8 cellular contexts compared by ENCODE assay signal in genomic region chr20:5691918-5692618, GRCh38. TPM values are rescaled to one million over a fixed set of nuclear protein-coding genes. Genes with fewer than 3 reads are reported as not detected.
DNase-seq lines count a peak whose midpoint lies in the region; ATAC-seq and TF ChIP-seq lines count a peak whose summit lies in the region.
"Had no signal": no experiment of that assay in that cellular context is flagged by ENCODE, and none has a peak within 500 bp of the region (broad histone marks: within the 10 kb centered on the region; RNA-seq: fewer than 3 reads in every experiment).

No MANE protein-coding gene starts in this region.

- DNase-seq in NCI-H1105 treated with DMSO at 0.1 percent for 48 hours (lab: John Stamatoyannopoulos, UW) = peak; percentile 72
- peak in 3 of 9 donors; percentile 10 to 31 (median 12) for DNase-seq in naive thymus-derived CD4-positive, alpha-beta T cell
- no peak for DNase-seq in Caco-2
- no peak for DNase-seq in BE2C
- no peak for DNase-seq in activated naive CD4-positive, alpha-beta T cell treated with anti-CD3 and anti-CD28 coated beads, Interleukin-2, amount 50 U/mL, for 72 hours (ENCODE audit: low spot score in 2 of 2)
- DNase-seq: GM23248 had no signal

- H3K27ac Mint-ChIP-seq in naive thymus-derived CD4-positive, alpha-beta T cell = peak overlapping the region in 4 of 9 donors; percentile 7 to 71 (median 40)
- H3K27ac Mint-ChIP-seq in Caco-2 (ENCODE audit: unreplicated experiment) = no peak overlapping the region
- no peak overlapping the region for H3K27ac Mint-ChIP-seq in activated naive CD4-positive, alpha-beta T cell treated with anti-CD3 and anti-CD28 coated beads, Interleukin-2, amount 50 U/mL, for 72 hours

- TF ChIP-seq CTCF in Caco-2 (IDR thresholded peaks at IDR 0.05; ENCODE audit: insufficient read depth in 1 of 2, low read depth in 1 of 2, low read length in 1 of 2, severe bottlenecking in 1 of 2, unreplicated experiment in 1 of 2) (no peak), BE2C (IDR thresholded peaks at IDR 0.05; ENCODE audit: low read depth, low read length) (no peak)

- H3K9me3 Mint-ChIP-seq in naive thymus-derived CD4-positive, alpha-beta T cell = peaks cover 0 to 10% (median 2%) of the 10 kb centered on the region in 11 donors
- H3K9me3 Mint-ChIP-seq in Caco-2 (ENCODE audit: unreplicated experiment) = no peaks in the 10 kb centered on the region
- H3K9me3 Mint-ChIP-seq in activated naive CD4-positive, alpha-beta T cell treated with anti-CD3 and anti-CD28 coated beads, Interleukin-2, amount 50 U/mL, for 72 hours = no peaks in the 10 kb centered on the region

- H3K4me1 ChIP-seq in naive thymus-derived CD4-positive, alpha-beta T cell (ENCODE audit: control insufficient read depth in 2 of 2, insufficient read depth in 2 of 2, low read length in 2 of 2) = no peaks in the 10 kb centered on the region
- H3K4me1 ChIP-seq in Caco-2 (no peaks in the 10 kb centered on the region), BE2C (no peaks in the 10 kb centered on the region)

- H3K4me3 ChIP-seq in naive thymus-derived CD4-positive, alpha-beta T cell (ENCODE audit: low read length) = no peak overlapping the region
- H3K4me3 ChIP-seq in Caco-2 (ENCODE audit: low read depth, low read length) (no peak overlapping the region), BE2C (ENCODE audit: low read depth, low read length) (no peak overlapping the region)
- H3K4me3 ChIP-seq: GM23248 had no signal

- BruUV-seq in Caco-2 (replicated peaks; lab: Mats Ljungman, UMichigan) = no TSS peak

- CTCF ChIA-PET in naive thymus-derived CD4-positive, alpha-beta T cell (lab: Charles Lee) = interaction anchor here (0.6 kb wide), 1 partner anchor 176 kb away, joined by 6 read pairs; no protein-coding TSS in a partner anchor
- CTCF ChIA-PET in Caco-2 (lab: Charles Lee) = no interaction called here

- intact Hi-C loops in naive thymus-derived CD4-positive, alpha-beta T cell (cut with micrococcal nuclease) = no loop called here
- intact Hi-C loops in Caco-2 (cut with micrococcal nuclease; ENCODE audit: unreplicated experiment) = no loop called here

- H3K4me3 Mint-ChIP-seq in naive thymus-derived CD4-positive, alpha-beta T cell = no peak overlapping the region
- H3K4me3 Mint-ChIP-seq in Caco-2 (ENCODE audit: unreplicated experiment) = no peak overlapping the region

- peak; percentile 99 for ATAC-seq in GM18909 (IDR thresholded peaks at IDR 0.05; ENCODE audit: poor library complexity, unreplicated experiment)
- ATAC-seq in HG02678 (IDR thresholded peaks at IDR 0.05; ENCODE audit: unreplicated experiment) = peak; percentile 99
- peak; percentile 34 for ATAC-seq in naive thymus-derived CD4-positive, alpha-beta T cell
- ATAC-seq in activated naive CD4-positive, alpha-beta T cell treated with anti-CD3 and anti-CD28 coated beads, Interleukin-2, amount 50 U/mL, for 72 hours = no peak

- H3K36me3 ChIP-seq in naive thymus-derived CD4-positive, alpha-beta T cell (ENCODE audit: control insufficient read depth in 2 of 3, insufficient read depth in 3 of 3, low read length in 3 of 3) = no peaks in the 10 kb centered on the region
- H3K36me3 ChIP-seq in Caco-2 (ENCODE audit: control insufficient read depth, insufficient read depth, low read length) = no peaks in the 10 kb centered on the region
- H3K36me3 ChIP-seq in BE2C = no peaks in the 10 kb centered on the region

- H3K27me3 Mint-ChIP-seq in naive thymus-derived CD4-positive, alpha-beta T cell = no peaks in the 10 kb centered on the region
- no peaks in the 10 kb centered on the region for H3K27me3 Mint-ChIP-seq in Caco-2 (ENCODE audit: insufficient read depth, unreplicated experiment)

- POLR2A ChIA-PET in naive thymus-derived CD4-positive, alpha-beta T cell (lab: Charles Lee) = no interaction called here
- POLR2A ChIA-PET in Caco-2 (lab: Charles Lee) = no interaction called here

- H3K36me3 Mint-ChIP-seq in naive thymus-derived CD4-positive, alpha-beta T cell = peaks cover 0 to 3% (median 2%) of the 10 kb centered on the region in 5 donors
- no peaks in the 10 kb centered on the region for H3K36me3 Mint-ChIP-seq in Caco-2 (ENCODE audit: insufficient read depth, unreplicated experiment)
- no peaks in the 10 kb centered on the region for H3K36me3 Mint-ChIP-seq in activated naive CD4-positive, alpha-beta T cell treated with anti-CD3 and anti-CD28 coated beads, Interleukin-2, amount 50 U/mL, for 72 hours

- no peaks in the 10 kb centered on the region for H3K9me3 ChIP-seq in naive thymus-derived CD4-positive, alpha-beta T cell (ENCODE audit: control insufficient read depth in 2 of 3, low read length in 3 of 3)
- H3K9me3 ChIP-seq in Caco-2 (peaks cover 6% of the 10 kb centered on the region; the same call in 1 of the 2 replicates), BE2C (no peaks in the 10 kb centered on the region)

- H3K27me3 ChIP-seq in naive thymus-derived CD4-positive, alpha-beta T cell (ENCODE audit: control insufficient read depth in 2 of 2, insufficient read depth in 2 of 2, low read length in 2 of 2) = no peaks in the 10 kb centered on the region
- H3K27me3 ChIP-seq in Caco-2 (replicated peaks; ENCODE audit: control insufficient read depth, insufficient read depth, low read length) = no peaks in the 10 kb centered on the region
- no peaks in the 10 kb centered on the region for H3K27me3 ChIP-seq in BE2C

- no peak overlapping the region for H3K27ac ChIP-seq in naive thymus-derived CD4-positive, alpha-beta T cell (ENCODE audit: low read depth, low read length)
- H3K27ac ChIP-seq: GM23248 had no signal

- peaks cover 0 to 10% (median 3%) of the 10 kb centered on the region in 7 donors for H3K4me1 Mint-ChIP-seq in naive thymus-derived CD4-positive, alpha-beta T cell
- H3K4me1 Mint-ChIP-seq in Caco-2 (ENCODE audit: low read depth, unreplicated experiment) = no peaks in the 10 kb centered on the region

RNA-seq across cellular contexts. Expression of gene SHLD1, which starts 58.1 kb away (rescaled TPM):
- total RNA-seq in naive thymus-derived CD4-positive, alpha-beta T cell = 10 to 100 TPM; 12.1 to 14.2 (median 13.2) TPM
- polyA plus RNA-seq in naive thymus-derived CD4-positive, alpha-beta T cell = 10 to 100 TPM; 17.7 to 20.7 TPM
- 4.8 and 5.4 TPM in 2 replicates for total RNA-seq in Caco-2 (2022)
- 20.8 TPM for polyA plus RNA-seq in BE2C (2012; ENCODE audit: insufficient read depth, insufficient read length, low read depth)
- 10 to 100 TPM; 11.2 to 14.9 TPM for total RNA-seq in activated naive CD4-positive, alpha-beta T cell treated with anti-CD3 and anti-CD28 coated beads, Interleukin-2, amount 50 U/mL, for 72 hours

Comparison
In these comparisons a context has a peak if more than half of its experiments do, and no peak if none do; other contexts are left out.
1. ATAC-seq: peak in GM18909 (single experiment), HG02678 (single experiment) and naive thymus-derived CD4-positive, alpha-beta T cell (single experiment); none in activated naive CD4-positive, alpha-beta T cell treated with anti-CD3 and anti-CD28 coated beads, Interleukin-2, amount 50 U/mL, for 72 hours (0 of 2).